ENCODE assay signal across 31 cellular contexts in the genomic region with DNA sequence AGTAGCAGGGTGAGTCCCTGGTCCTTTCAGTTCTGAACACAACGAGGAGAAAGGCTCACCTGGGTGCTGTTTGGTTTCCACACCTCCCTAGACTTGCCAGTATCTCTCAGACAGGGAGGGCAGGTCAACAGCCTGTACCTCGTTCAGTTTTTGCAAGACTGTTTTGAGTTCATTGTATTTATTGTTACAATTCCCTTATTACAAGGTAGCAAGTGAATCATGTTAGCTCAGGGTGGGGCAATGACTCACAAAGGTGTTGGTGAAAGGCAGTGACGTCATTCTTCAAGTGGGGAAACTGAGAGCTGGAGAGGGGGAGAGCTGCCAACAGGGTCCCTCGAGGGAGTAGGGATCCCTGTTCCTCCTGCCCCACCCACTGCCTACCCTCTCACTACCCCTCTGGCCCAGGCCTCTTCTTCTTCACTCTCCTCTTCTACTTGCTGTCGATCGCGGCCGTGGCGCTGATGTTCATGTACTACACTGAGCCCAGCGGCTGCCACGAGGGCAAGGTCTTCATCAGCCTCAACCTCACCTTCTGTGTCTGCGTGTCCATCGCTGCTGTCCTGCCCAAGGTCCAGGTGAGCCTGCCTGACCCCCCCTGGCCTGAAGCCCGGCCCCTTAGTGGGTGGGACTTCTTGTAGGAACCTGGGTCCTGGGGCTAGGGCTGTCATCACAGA. TPM values are rescaled to one million over a fixed set of nuclear protein-coding genes. Genes with fewer than 3 reads are reported as not detected.
DNase-seq lines count a peak whose midpoint lies in the region; ATAC-seq and TF ChIP-seq lines count a peak whose summit lies in the region.
"Had no signal": no experiment of that assay in that cellular context is flagged by ENCODE, and none has a peak within 500 bp of the region (broad histone marks: within the 10 kb centered on the region; RNA-seq: fewer than 3 reads in every experiment).

No MANE protein-coding gene starts in this region.

- peaks cover 0 to 3% (median 0%) of the 10 kb centered on the region in 11 experiments; a peak in 1 of 22 replicates for H3K36me3 ChIP-seq in BLaER1 treated with 17β-estradiol and CSF1 and Interleukin-3, amounts not matched to agents 10 nM and 100 nM
- peaks cover 0 to 4% of the 10 kb centered on the region in 2 experiments; a peak in 1 of 3 replicates for H3K36me3 ChIP-seq in HEK293 (ENCODE audit: control insufficient read depth in 2 of 2, insufficient read depth in 1 of 2, low read length in 2 of 2)
- H3K36me3 ChIP-seq in colonic mucosa = no peaks in the 10 kb centered on the region
- H3K36me3 ChIP-seq in mucosa of stomach (ENCODE audit: control insufficient read depth, insufficient read depth, low read length) = peaks cover 9% of the 10 kb centered on the region
- H3K36me3 ChIP-seq: heart right ventricle had no signal

- no peaks in the 10 kb centered on the region for H4K20me1 ChIP-seq in BLaER1 treated with 17β-estradiol and CSF1 and Interleukin-3, amounts not matched to agents 10 nM and 100 nM

- peaks cover 34 to 64% (median 52%) of the 10 kb centered on the region in 10 experiments for H3K4me1 ChIP-seq in BLaER1 treated with 17β-estradiol and CSF1 and Interleukin-3, amounts not matched to agents 10 nM and 100 nM
- no peaks in the 10 kb centered on the region for H3K4me1 ChIP-seq in HEK293 (ENCODE audit: control insufficient read depth, insufficient read depth, low read length)
- no peaks in the 10 kb centered on the region for H3K4me1 ChIP-seq in colonic mucosa
- H3K4me1 ChIP-seq in mucosa of stomach (ENCODE audit: control insufficient read depth, insufficient read depth, low read length) = peaks cover 45% of the 10 kb centered on the region
- H3K4me1 ChIP-seq: parathyroid adenoma, testis had no signal

- H3K36me3 Mint-ChIP-seq in activated CD4-positive, alpha-beta T cell treated with anti-CD3 and anti-CD28 coated beads, Interleukin-2, amount 10 ng/mL, durations not matched to agents 7 days and 5 days (ENCODE audit: low read depth) = no peaks in the 10 kb centered on the region
- H3K36me3 Mint-ChIP-seq: activated naive CD4-positive, alpha-beta T cell treated with anti-CD3 and anti-CD28 coated beads, Interleukin-2, amount 50 U/mL, for 72 hours; CD8-positive, alpha-beta T cell had no signal

- 0 out of 22 replicates have a peak overlapping the region, but pooled peaks of 1 of the 11 experiments have one; percentile 40 for H3K9ac ChIP-seq in BLaER1 treated with 17β-estradiol and CSF1 and Interleukin-3, amounts not matched to agents 10 nM and 100 nM
- peak overlapping the region in 1 of 2 donors; percentile 42 for H3K9ac ChIP-seq in colonic mucosa (ENCODE audit: low read depth in 2 of 2, low read length in 2 of 2)
- peak overlapping the region; percentile 40 for H3K9ac ChIP-seq in mucosa of stomach (ENCODE audit: low read length)
- H3K9ac ChIP-seq: parathyroid adenoma had no signal

- ATAC-seq in HG03432 (IDR thresholded peaks at IDR 0.05; ENCODE audit: unreplicated experiment) = no peak
- ATAC-seq: activated naive CD4-positive, alpha-beta T cell treated with anti-CD3 and anti-CD28 coated beads, Interleukin-2, amount 50 U/mL, for 72 hours; activated T-helper 17 cell treated with anti-CD3 and anti-CD28 coated beads, Interleukin-2, amount 50 U/mL, for 72 hours; CD8-positive, alpha-beta T cell; heart right ventricle; left lobe of liver; right cardiac atrium had no signal

- H3K4me3 Mint-ChIP-seq in activated CD4-positive, alpha-beta T cell treated with anti-CD3 and anti-CD28 coated beads, Interleukin-2, amount 10 ng/mL, durations not matched to agents 7 days and 5 days = no peak overlapping the region
- H3K4me3 Mint-ChIP-seq: activated B cell treated with CpG ODN at 0.5 μM for 24 hours; activated T-helper 17 cell treated with anti-CD3 and anti-CD28 coated beads, Interleukin-2, amount 50 U/mL, for 72 hours; CD8-positive, alpha-beta T cell; nephron progenitor cell had no signal

- H3K27me3 Mint-ChIP-seq in activated CD4-positive, alpha-beta T cell treated with anti-CD3 and anti-CD28 coated beads, Interleukin-2, amount 10 ng/mL, durations not matched to agents 7 days and 5 days = peaks cover 12% of the 10 kb centered on the region
- H3K27me3 Mint-ChIP-seq: activated B cell treated with CpG ODN at 0.5 μM for 24 hours had no signal

- peaks cover 0 to 12% (median 0%) of the 10 kb centered on the region in 11 experiments; a peak in 3 of 22 replicates for H3K27me3 ChIP-seq in BLaER1 treated with 17β-estradiol and CSF1 and Interleukin-3, amounts not matched to agents 10 nM and 100 nM
- H3K27me3 ChIP-seq in colonic mucosa = no peaks in the 10 kb centered on the region
- no peaks in the 10 kb centered on the region for H3K27me3 ChIP-seq in mucosa of stomach (ENCODE audit: control insufficient read depth, insufficient read depth, low read length)
- H3K27me3 ChIP-seq: testis had no signal

- TF ChIP-seq CTCF in HEK293 (tag by site-specific recombination; IDR thresholded peaks at IDR 0.05) (no peak), colonic mucosa (IDR thresholded peaks at IDR 0.05) (no peak)

- CTCF ChIA-PET in HEK293 (lab: Yijun Ruan, JAX) = interaction anchor here (0.7 to 10.9 kb wide), 4 partner anchors 31 to 245 kb away, joined by 3 to 146 read pairs (median 5); no protein-coding TSS in a partner anchor
- CTCF ChIA-PET in activated CD4-positive, alpha-beta T cell treated with anti-CD3 and anti-CD28 coated beads, Interleukin-2, amount 10 ng/mL, durations not matched to agents 7 days and 5 days (lab: Charles Lee) = interaction anchor here (1.2 kb wide), 1 partner anchor 255 kb away, joined by 3 read pairs; no protein-coding TSS in a partner anchor

- peak overlapping the region in 7 of 11 experiments; percentile 80 to 95 (median 88); a peak in 9 of 22 replicates for H3K4me2 ChIP-seq in BLaER1 treated with 17β-estradiol and CSF1 and Interleukin-3, amounts not matched to agents 10 nM and 100 nM

- no peak overlapping the region for H3K27ac Mint-ChIP-seq in activated CD4-positive, alpha-beta T cell treated with anti-CD3 and anti-CD28 coated beads, Interleukin-2, amount 10 ng/mL, durations not matched to agents 7 days and 5 days
- H3K27ac Mint-ChIP-seq: activated B cell treated with CpG ODN at 0.5 μM for 24 hours; activated naive CD4-positive, alpha-beta T cell treated with anti-CD3 and anti-CD28 coated beads, Interleukin-2, amount 50 U/mL, for 72 hours; activated T-helper 17 cell treated with anti-CD3 and anti-CD28 coated beads, Interleukin-2, amount 50 U/mL, for 72 hours; CD8-positive, alpha-beta T cell; nephron progenitor cell had no signal

- H3K9me3 Mint-ChIP-seq in activated CD4-positive, alpha-beta T cell treated with anti-CD3 and anti-CD28 coated beads, Interleukin-2, amount 10 ng/mL, durations not matched to agents 7 days and 5 days = no peaks in the 10 kb centered on the region
- H3K9me3 Mint-ChIP-seq: activated B cell treated with CpG ODN at 0.5 μM for 24 hours; activated naive CD4-positive, alpha-beta T cell treated with anti-CD3 and anti-CD28 coated beads, Interleukin-2, amount 50 U/mL, for 72 hours; activated T-helper 17 cell treated with anti-CD3 and anti-CD28 coated beads, Interleukin-2, amount 50 U/mL, for 72 hours; CD8-positive, alpha-beta T cell; nephron progenitor cell had no signal

- DNase-seq in colonic mucosa (peak; percentile 40), NCI-H2081 treated with DMSO at 0.1 percent for 48 hours (lab: John Stamatoyannopoulos, UW) (no peak)
- DNase-seq in activated CD4-positive, alpha-beta T cell treated with anti-CD3 and anti-CD28 coated beads, Interleukin-2, amount 10 ng/mL, durations not matched to agents 7 days and 5 days = no peak
- DNase-seq: activated B cell treated with CpG ODN at 0.5 μM for 24 hours; activated CD4-positive, alpha-beta T cell treated with anti-CD3 and anti-CD28 coated beads, Interleukin-2, amount 50 U/mL, for 48 hours; activated CD8-positive, alpha-beta memory T cell treated with anti-CD3 and anti-CD28 coated beads, Interleukin-2, amount 50 U/mL, for 4 hours; CD8-positive, alpha-beta T cell; central memory CD4-positive, alpha-beta T cell; dermis blood vessel endothelial cell; GF-D8; GOT3; heart right ventricle; mesendoderm; NCI-H1092 treated with DMSO at 0.1 percent for 48 hours; NCI-H187 treated with DMSO at 0.1 percent for 48 hours; nephron progenitor cell; OCI-M1; right cardiac atrium; SHP77 treated with DMSO at 0.1 percent for 48 hours; stimulated activated CD4-positive, alpha-beta T cell treated with anti-CD3 and anti-CD28 coated beads, Interleukin-12 subunit alpha, Interleukin-12 subunit beta, amount 100 ng/mL, for 4 hours; stimulated activated naive CD4-positive, alpha-beta T cell treated with Interleukin-2 at 50 U/mL for 16 hours; SW 1271; testis had no signal

- peak overlapping the region in 2 of 11 experiments; percentile 80 to 85; a peak in 3 of 22 replicates for H3K27ac ChIP-seq in BLaER1 treated with 17β-estradiol and CSF1 and Interleukin-3, amounts not matched to agents 10 nM and 100 nM
- H3K27ac ChIP-seq in HEK293 (ENCODE audit: extremely low read depth, low read depth, low read length) = no peak overlapping the region
- no peak overlapping the region for H3K27ac ChIP-seq in colonic mucosa
- H3K27ac ChIP-seq: heart right ventricle, parathyroid adenoma, testis had no signal

- POLR2A ChIA-PET in HEK293 (lab: Yijun Ruan, JAX) = no interaction called here
- POLR2A ChIA-PET in activated CD4-positive, alpha-beta T cell treated with anti-CD3 and anti-CD28 coated beads, Interleukin-2, amount 10 ng/mL, durations not matched to agents 7 days and 5 days (lab: Charles Lee) = no interaction called here

- intact Hi-C loops in colonic mucosa (cut with DNase I) = loop anchor here (10.0 kb wide), 1 partner anchor 132 kb away; a partner anchor contains a TSS

- no peaks in the 10 kb centered on the region for H3K9me3 ChIP-seq in BLaER1 treated with 17β-estradiol and CSF1 and Interleukin-3, amounts not matched to agents 10 nM and 100 nM (replicated peaks in 1 of 11)
- H3K9me3 ChIP-seq in HEK293 (ENCODE audit: control insufficient read depth, insufficient read depth, low read depth, low read length) (no peaks in the 10 kb centered on the region), colonic mucosa (no peaks in the 10 kb centered on the region), mucosa of stomach (ENCODE audit: control insufficient read depth, low read length) (no peaks in the 10 kb centered on the region)
- H3K9me3 ChIP-seq: heart right ventricle, testis had no signal

- H3K4me3 ChIP-seq in BLaER1 treated with 17β-estradiol and CSF1 and Interleukin-3, amounts not matched to agents 10 nM and 100 nM = no peak overlapping the region
- H3K4me3 ChIP-seq in HEK293 (ENCODE audit: low read depth, low read length) (no peak overlapping the region), colonic mucosa (no peak overlapping the region), mucosa of stomach (ENCODE audit: low read length) (no peak overlapping the region)
- H3K4me3 ChIP-seq: heart right ventricle, testis had no signal

- H3K4me1 Mint-ChIP-seq in activated CD4-positive, alpha-beta T cell treated with anti-CD3 and anti-CD28 coated beads, Interleukin-2, amount 10 ng/mL, durations not matched to agents 7 days and 5 days = peaks cover 9% of the 10 kb centered on the region

RNA-seq across cellular contexts. Expression of a gene that starts 13.4 kb away (rescaled TPM):
- total RNA-seq in colonic mucosa = 100 to 1,000 TPM; 203 to 212 TPM
- total RNA-seq in activated CD4-positive, alpha-beta T cell treated with anti-CD3 and anti-CD28 coated beads, Interleukin-2, amount 10 ng/mL, durations not matched to agents 7 days and 5 days = under 1 TPM in 1 of 2 experiments, not detected in 1; 0.20 TPM
- total RNA-seq: CD8-positive, alpha-beta T cell had no signal

RNA-seq across cellular contexts. Expression of a gene that starts 53.5 kb away (rescaled TPM):
- total RNA-seq in colonic mucosa = 1 to 10 TPM; 2.8 to 4.7 TPM
- not detected for total RNA-seq in activated CD4-positive, alpha-beta T cell treated with anti-CD3 and anti-CD28 coated beads, Interleukin-2, amount 10 ng/mL, durations not matched to agents 7 days and 5 days
- total RNA-seq: activated naive CD4-positive, alpha-beta T cell treated with anti-CD3 and anti-CD28 coated beads, Interleukin-2, amount 50 U/mL, for 72 hours; activated T-helper 17 cell treated with anti-CD3 and anti-CD28 coated beads, Interleukin-2, amount 50 U/mL, for 72 hours; CD8-positive, alpha-beta T cell had no signal

Comparison
In these comparisons a context has a peak if more than half of its experiments do, and no peak if none do; other contexts are left out.
1. RNA of a gene that starts 13.4 kb away (total RNA-seq): 203 to 212 TPM in colonic mucosa; 0.20 TPM in activated CD4-positive, alpha-beta T cell treated with anti-CD3 and anti-CD28 coated beads, Interleukin-2, amount 10 ng/mL, durations not matched to agents 7 days and 5 days; every median in the first group is over 100 times any median in the second.